In genomic region chr1:145123062-145123395, GRCh38 we compare ENCODE assay signal across 1 cellular context. TPM values are rescaled to one million over a fixed set of nuclear protein-coding genes. Genes with fewer than 3 reads are reported as not detected.
"Had no signal": no experiment of that assay in that cellular context is flagged by ENCODE, and none has a peak within 500 bp of the region (broad histone marks: within the 10 kb centered on the region; RNA-seq: fewer than 3 reads in every experiment).

No MANE protein-coding gene starts in this region.

RNA-seq across cellular contexts. Expression of gene FAM72D, which starts 27.3 kb away (rescaled TPM):
- total RNA-seq: ascending aorta had no signal
